ENCODE assay signal across 10 cellular contexts in the genomic region with DNA sequence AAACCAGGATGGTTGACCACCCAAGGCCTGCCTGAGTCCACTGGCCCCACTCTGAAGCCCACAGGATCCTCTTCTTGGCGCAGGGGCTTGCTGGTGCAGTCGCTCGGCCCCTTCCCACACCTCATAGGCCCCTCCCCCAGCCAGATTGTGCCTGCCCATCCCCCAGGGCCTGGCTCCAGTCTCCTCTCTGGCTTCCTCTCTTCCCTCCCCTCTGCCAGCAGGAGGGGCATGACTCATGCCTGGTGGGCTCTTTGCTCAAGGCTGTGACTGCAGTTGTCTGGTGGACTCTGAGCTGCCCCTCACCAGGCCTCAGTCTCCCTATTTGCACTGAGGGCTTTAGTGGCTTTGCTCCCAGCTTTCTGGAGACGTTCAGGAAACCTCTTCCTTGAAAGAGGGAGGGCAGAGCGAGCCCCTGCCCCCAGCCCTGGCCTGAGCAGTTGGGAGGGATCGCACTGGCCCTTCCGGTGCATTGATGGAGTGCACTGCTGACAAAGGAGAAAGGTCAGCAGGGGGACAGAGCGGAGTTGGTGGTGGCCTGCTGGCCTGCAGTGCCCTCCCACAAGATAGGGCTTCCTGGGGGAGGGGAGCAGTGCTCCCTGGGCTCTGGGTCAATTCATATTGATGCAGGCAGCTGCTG.
DNase-seq lines count a peak whose midpoint lies in the region; ATAC-seq and TF ChIP-seq lines count a peak whose summit lies in the region.
"Had no signal": no experiment of that assay in that cellular context is flagged by ENCODE, and none has a peak within 500 bp of the region (broad histone marks: within the 10 kb centered on the region; RNA-seq: fewer than 3 reads in every experiment).

No MANE protein-coding gene starts in this region.

- H3K4me2 ChIP-seq in Loucy (ENCODE audit: low read depth, low read length, poor library complexity, severe bottlenecking): peak overlapping the region; percentile 81

- no peak for DNase-seq in AG04450 (ENCODE audit: low read depth, low spot score)
- no peak for DNase-seq in central memory CD8-positive, alpha-beta T cell (ENCODE audit: low spot score in 2 of 2)
- DNase-seq in lower lobe of right lung: no peak
- DNase-seq in activated CD4-positive, alpha-beta T cell treated with anti-CD3 and anti-CD28 coated beads, Interleukin-2, amount 50 U/mL, for 4 hours: no peak
- no peak for DNase-seq in SW480 (ENCODE audit: low spot score)
- DNase-seq: effector CD8-positive, alpha-beta T cell; NCI-H1436 treated with DMSO at 0.1 percent for 48 hours had no signal

- no peak for ATAC-seq in central memory CD8-positive, alpha-beta T cell (replicated peaks; ENCODE audit: extremely low read depth, poor library complexity, severe bottlenecking)
- ATAC-seq in lower lobe of right lung (no peak), GM21528 (IDR thresholded peaks at IDR 0.05; ENCODE audit: low FRiP score, unreplicated experiment) (no peak), GM18907 (IDR thresholded peaks at IDR 0.05; ENCODE audit: unreplicated experiment) (no peak)

- no peaks in the 10 kb centered on the region for H3K27me3 Mint-ChIP-seq in central memory CD8-positive, alpha-beta T cell

- H3K79me2 ChIP-seq in Loucy (ENCODE audit: insufficient read depth, low read length): peaks cover 96% of the 10 kb centered on the region

- 0 out of 2 replicates have a peak, but pooled peaks cover 11% of the 10 kb centered on the region for H3F3A ChIP-seq in Loucy (ENCODE audit: low read depth)

- CTCF ChIA-PET in AG04450 (lab: Charles Lee): interaction anchor here (0.7 kb wide), 2 partner anchors 10 to 66 kb away, joined by 3 to 4 read pairs; no protein-coding TSS in a partner anchor

- peak overlapping the region; percentile 47 for H3K27ac ChIP-seq in AG04450 (ENCODE audit: low read depth, low read length)
- peak overlapping the region; percentile 27 for H3K27ac ChIP-seq in lower lobe of right lung

- no peaks in the 10 kb centered on the region for H3K9me3 Mint-ChIP-seq in central memory CD8-positive, alpha-beta T cell

- H3K36me3 Mint-ChIP-seq in central memory CD8-positive, alpha-beta T cell (ENCODE audit: insufficient read depth): no peaks in the 10 kb centered on the region

- peak; percentile 25; the same call in 1 of the 2 replicates for TF ChIP-seq CTCF in AG04450 (IDR thresholded peaks at IDR 0.05; ENCODE audit: low read depth, low read length)
- TF ChIP-seq CTCF in Loucy (conservative IDR thresholded peaks at IDR 0.05; ENCODE audit: low read length): peak; percentile 35; the same call in 1 of the 2 replicates
- no peak for TF ChIP-seq CTCF in lower lobe of right lung (IDR thresholded peaks at IDR 0.05)

- intact Hi-C loops in lower lobe of right lung (cut with DNase I): no loop called here

- H3K36me3 ChIP-seq in Loucy (ENCODE audit: insufficient read depth, low read length) (peaks cover 38% of the 10 kb centered on the region; the same call in 1 of the 2 replicates), lower lobe of right lung (peaks cover 32% of the 10 kb centered on the region)

- H3K27me3 ChIP-seq in AG04450 (ENCODE audit: control insufficient read depth, insufficient read depth, low read length): no peaks in the 10 kb centered on the region
- no peaks in the 10 kb centered on the region for H3K27me3 ChIP-seq in Loucy (ENCODE audit: insufficient read depth, low read length, poor library complexity, severe bottlenecking)
- no peaks in the 10 kb centered on the region for H3K27me3 ChIP-seq in lower lobe of right lung (ENCODE audit: low read depth)

- peaks cover 13% of the 10 kb centered on the region for H3K4me1 Mint-ChIP-seq in central memory CD8-positive, alpha-beta T cell

- peak overlapping the region; percentile 82 for H3K9ac ChIP-seq in Loucy (ENCODE audit: low read depth, low read length, poor library complexity, severe bottlenecking)

- no peaks in the 10 kb centered on the region for H3K9me2 ChIP-seq in Loucy (replicated peaks; ENCODE audit: low read depth, low read length)

- H3K4me3 ChIP-seq in AG04450 (ENCODE audit: low read depth, low read length): no peak overlapping the region
- H3K4me3 ChIP-seq in Loucy (ENCODE audit: low read length, poor library complexity, severe bottlenecking): peak overlapping the region; percentile 63
- no peak overlapping the region for H3K4me3 ChIP-seq in lower lobe of right lung

- H4K20me1 ChIP-seq in Loucy (ENCODE audit: insufficient read depth, low read length, poor library complexity, severe bottlenecking): no peaks in the 10 kb centered on the region

- H3K4me3 Mint-ChIP-seq in central memory CD8-positive, alpha-beta T cell: no peak overlapping the region

- no peak overlapping the region for H2AFZ ChIP-seq in Loucy (ENCODE audit: low read length)

- H3K4me1 ChIP-seq in Loucy (ENCODE audit: insufficient read depth, low read length, poor library complexity, severe bottlenecking) (peaks cover 99% of the 10 kb centered on the region), lower lobe of right lung (peaks cover 79% of the 10 kb centered on the region)

- no peaks in the 10 kb centered on the region for H3K9me3 ChIP-seq in AG04450 (ENCODE audit: control insufficient read depth, insufficient read depth, low read length)
- no peaks in the 10 kb centered on the region for H3K9me3 ChIP-seq in Loucy (ENCODE audit: insufficient read depth, low read depth, low read length)
- no peaks in the 10 kb centered on the region for H3K9me3 ChIP-seq in lower lobe of right lung

- POLR2A ChIA-PET in AG04450 (lab: Yijun Ruan, JAX): interaction anchor here (1.3 kb wide), 1 partner anchor 66 kb away, joined by 3 read pairs; no protein-coding TSS in a partner anchor

- H3K27ac Mint-ChIP-seq in central memory CD8-positive, alpha-beta T cell (ENCODE audit: low read depth): peak overlapping the region; percentile 47
